ENCODE assay signal across 19 cellular contexts in genomic region chr16:58087209-58087913, GRCh38. TPM values are rescaled to one million over a fixed set of nuclear protein-coding genes. Genes with fewer than 3 reads are reported as not detected.
A peak's percentile ranks its signal among the peaks of the same experiment; 100 is the strongest.
DNase-seq lines count a peak whose midpoint lies in the region; ATAC-seq, FAIRE-seq and TF ChIP-seq lines count a peak whose summit lies in the region.
"Had no signal": no experiment of that assay in that cellular context is flagged by ENCODE, and none has a peak within 500 bp of the region (broad histone marks: within the 10 kb centered on the region; RNA-seq: fewer than 3 reads in every experiment).

No MANE protein-coding gene starts in this region.

- TF ChIP-seq RAD21 in IMR-90 (IDR thresholded peaks at IDR 0.05; ENCODE audit: low read length) (no peak), H1 (IDR thresholded peaks at IDR 0.05 in 1 of 2, conservative IDR thresholded peaks at IDR 0.05 in 1 of 2; ENCODE audit: low read depth in 2 of 2, low read length in 2 of 2) (no peak)

- no peak for DNase-seq in H9
- no peak for DNase-seq in IMR-90
- no peak for DNase-seq in H1 (ENCODE audit: low read depth in 1 of 2, low spot score in 2 of 2)
- DNase-seq in posterior vena cava (ENCODE audit: low spot score), result peak; percentile 31
- DNase-seq in stimulated activated CD8-positive, alpha-beta memory T cell treated with anti-CD3 and anti-CD28 coated beads, Interleukin-4, amount 100 ng/mL, for 48 hours, result no peak
- DNase-seq in activated CD4-positive, alpha-beta T cell treated with anti-CD3 and anti-CD28 coated beads, Interleukin-2, amount 50 U/mL, for 48 hours, result no peak
- DNase-seq: AML-193; CD4-positive, alpha-beta T cell; GOT3; NCI-H187 treated with DMSO at 0.1 percent for 48 hours; NCI-H2171 treated with DMSO at 0.1 percent for 48 hours; NCI-H510A treated with DMSO at 0.1 percent for 48 hours had no signal

- H4K91ac ChIP-seq in H9 (ENCODE audit: insufficient read length, low read depth, low read length) (no peak overlapping the region), IMR-90 (ENCODE audit: insufficient read depth, low read depth, low read length) (no peak overlapping the region), H1 (replicated peaks; ENCODE audit: insufficient read length, low read length) (peak overlapping the region; percentile 97)

- H3K36me3 ChIP-seq in IMR-90 (ENCODE audit: control insufficient read depth, insufficient read depth, low read length), result no peaks in the 10 kb centered on the region
- no peaks in the 10 kb centered on the region; a peak in 1 of 8 replicates for H3K36me3 ChIP-seq in H1 (ENCODE audit: control insufficient read depth in 2 of 4, insufficient read depth in 4 of 4, low read length in 3 of 4)
- H3K36me3 ChIP-seq: BLaER1 treated with 17β-estradiol and CSF1 and Interleukin-3, amounts not matched to agents 10 nM and 100 nM had no signal

- no peak overlapping the region for H3K27ac Mint-ChIP-seq in H9
- H3K27ac Mint-ChIP-seq: CD4-positive, alpha-beta T cell; IgD-negative memory B cell had no signal

- H3K27me3 ChIP-seq in H9 (ENCODE audit: insufficient read depth, low read length), result no peaks in the 10 kb centered on the region
- peaks cover 5% of the 10 kb centered on the region for H3K27me3 ChIP-seq in IMR-90 (ENCODE audit: control insufficient read depth, insufficient read depth, low read length)
- H3K27me3 ChIP-seq in H1 (replicated peaks in 1 of 4; ENCODE audit: control insufficient read depth in 3 of 4, extremely low read depth in 1 of 4, insufficient read depth in 3 of 4, low read length in 3 of 4), result no peaks in the 10 kb centered on the region
- H3K27me3 ChIP-seq: BLaER1 treated with 17β-estradiol and CSF1 and Interleukin-3, amounts not matched to agents 10 nM and 100 nM had no signal

- no peak overlapping the region for H3K4ac ChIP-seq in H9 (ENCODE audit: low read depth, low read length)
- no peak overlapping the region for H3K4ac ChIP-seq in IMR-90 (ENCODE audit: low read depth, low read length)
- H3K4ac ChIP-seq in H1 (replicated peaks; ENCODE audit: insufficient read length, low read depth, low read length), result peak overlapping the region; percentile 94

- no peak overlapping the region for H2BK12ac ChIP-seq in H9 (ENCODE audit: insufficient read length, low read depth, low read length)
- H2BK12ac ChIP-seq in H1 (ENCODE audit: low read depth, low read length), result peak overlapping the region; percentile 84; the same call in 1 of the 2 replicates

- FAIRE-seq in H1 (lab: Jason Lieb, UNC), result peak; percentile 19
- FAIRE-seq: A549, D721Med, RCC 7860 had no signal

- in situ Hi-C loops in IMR-90 (cut with MboI; ENCODE audit: low sequenced_read_pairs), result no loop called here

- H2BK20ac ChIP-seq in H9 (ENCODE audit: low read depth, low read length, poor library complexity, severe bottlenecking) (no peak overlapping the region), IMR-90 (ENCODE audit: low read depth, low read length) (no peak overlapping the region), H1 (ENCODE audit: low read length) (peak overlapping the region; percentile 29; the same call in 1 of the 2 replicates)

- intact Hi-C loops in IMR-90 (cut with micrococcal nuclease) (no loop called here), posterior vena cava (cut with DNase I) (no loop called here)

- H3K79me1 ChIP-seq in H9 (ENCODE audit: insufficient read depth, low read depth, low read length, poor library complexity, severe bottlenecking) (no peaks in the 10 kb centered on the region), IMR-90 (ENCODE audit: low read depth in 1 of 2, low read length in 2 of 2) (no peaks in the 10 kb centered on the region), H1 (ENCODE audit: low read depth, low read length) (no peaks in the 10 kb centered on the region)

- H3K9me3 ChIP-seq in H9 (ENCODE audit: control insufficient read depth, low read depth, low read length) (no peaks in the 10 kb centered on the region), IMR-90 (ENCODE audit: control insufficient read depth, insufficient read depth, low read length) (no peaks in the 10 kb centered on the region), H1 (ENCODE audit: insufficient read depth in 2 of 2, low read depth in 1 of 2, low read length in 1 of 2) (no peaks in the 10 kb centered on the region)
- H3K9me3 ChIP-seq: A549 had no signal

- H3K23ac ChIP-seq in H9 (ENCODE audit: insufficient read length, low read depth, low read length) (peak overlapping the region; percentile 17), IMR-90 (ENCODE audit: low read depth, low read length) (no peak overlapping the region), H1 (ENCODE audit: insufficient read length) (peak overlapping the region; percentile 56)

- no peak overlapping the region for H3K14ac ChIP-seq in H9 (ENCODE audit: insufficient read depth, low read length)
- H3K14ac ChIP-seq in IMR-90 (replicated peaks; ENCODE audit: low read depth, low read length), result no peak overlapping the region
- H3K14ac ChIP-seq in H1 (ENCODE audit: insufficient read length), result no peak overlapping the region

- H3K4me2 ChIP-seq in H9 (ENCODE audit: insufficient read depth, insufficient read length, low read length) (no peak overlapping the region), IMR-90 (ENCODE audit: low read depth, low read length) (no peak overlapping the region), H1 (ENCODE audit: insufficient read depth in 1 of 2, low read depth in 2 of 2, low read length in 2 of 2) (no peak overlapping the region)
- H3K4me2 ChIP-seq: A549 had no signal

- H3K18ac ChIP-seq in H9 (ENCODE audit: insufficient read length, low read depth, low read length) (no peak overlapping the region), IMR-90 (ENCODE audit: low read depth, low read length) (no peak overlapping the region), H1 (ENCODE audit: extremely low read depth, low read length) (no peak overlapping the region; the same call in 1 of the 2 replicates)

- no peak for TF ChIP-seq EP300 in H1 (IDR thresholded peaks at IDR 0.05; ENCODE audit: borderline replicate concordance in 1 of 2, low read depth in 2 of 2, low read length in 2 of 2)

- H2BK15ac ChIP-seq in H9 (ENCODE audit: low read depth, low read length) (no peak overlapping the region), IMR-90 (ENCODE audit: low read depth, low read length) (no peak overlapping the region), H1 (ENCODE audit: low read length) (peak overlapping the region; percentile 23)

- no peak overlapping the region for H3T11ph ChIP-seq in H9 (ENCODE audit: low read length)

- H3K56ac ChIP-seq in H9 (ENCODE audit: insufficient read length, low read depth, low read length) (no peak overlapping the region), IMR-90 (ENCODE audit: extremely low read depth, insufficient read depth, low read length) (no peak overlapping the region), H1 (replicated peaks; ENCODE audit: insufficient read length, low read depth, low read length) (peak overlapping the region; percentile 92)

- no peak overlapping the region for H2AK5ac ChIP-seq in H9 (ENCODE audit: insufficient read length, low read length)
- no peak overlapping the region for H2AK5ac ChIP-seq in IMR-90 (ENCODE audit: low read depth, low read length)
- H2AK5ac ChIP-seq in H1 (ENCODE audit: low read depth, low read length), result peak overlapping the region; percentile 94

- H3K27ac ChIP-seq in H9 (ENCODE audit: insufficient read length, low read depth, low read length) (no peak overlapping the region), IMR-90 (ENCODE audit: insufficient read depth, low read length) (no peak overlapping the region), H1 (ENCODE audit: low read depth, low read length) (no peak overlapping the region)
- H3K27ac ChIP-seq: A549; BLaER1 treated with 17β-estradiol and CSF1 and Interleukin-3, amounts not matched to agents 10 nM and 100 nM had no signal

- peaks cover 10% of the 10 kb centered on the region for H3K27me3 Mint-ChIP-seq in H9 (ENCODE audit: low read depth)
- H3K27me3 Mint-ChIP-seq: CD4-positive, alpha-beta T cell had no signal

- CTCF ChIA-PET in IMR-90 (lab: Yijun Ruan, JAX), result no interaction called here
- CTCF ChIA-PET in H1 (lab: Charles Lee; ENCODE audit: partially characterized antibody), result interaction anchor here (0.8 to 1.4 kb wide), 3 partner anchors 9 to 26 kb away, joined by 3 to 7 read pairs (median 3); no protein-coding TSS in a partner anchor

- no peaks in the 10 kb centered on the region for H3K79me2 ChIP-seq in H9 (ENCODE audit: insufficient read depth, low read length)
- no peaks in the 10 kb centered on the region for H3K79me2 ChIP-seq in H1 (ENCODE audit: control insufficient read depth in 1 of 2, insufficient read depth in 2 of 2, low read length in 2 of 2)

- H2BK120ac ChIP-seq in H9 (ENCODE audit: low read depth, low read length, poor library complexity, severe bottlenecking), result no peak overlapping the region
- no peak overlapping the region for H2BK120ac ChIP-seq in IMR-90 (ENCODE audit: low read depth, low read length)
- peak overlapping the region; percentile 72 for H2BK120ac ChIP-seq in H1 (replicated peaks; ENCODE audit: low read depth, low read length)

- H4K20me1 ChIP-seq in H9 (ENCODE audit: control insufficient read depth, insufficient read depth, insufficient read length), result no peaks in the 10 kb centered on the region
- no peaks in the 10 kb centered on the region for H4K20me1 ChIP-seq in IMR-90 (ENCODE audit: insufficient read depth, low read length)
- peaks cover 0 to 10% of the 10 kb centered on the region in 2 experiments for H4K20me1 ChIP-seq in H1 (replicated peaks in 1 of 2; ENCODE audit: control insufficient read depth in 1 of 2, insufficient read depth in 2 of 2, low read length in 2 of 2)
- H4K20me1 ChIP-seq: BLaER1 treated with 17β-estradiol and CSF1 and Interleukin-3, amounts not matched to agents 10 nM and 100 nM had no signal

- WGBS in H9 (ENCODE audit: extremely low coverage, insufficient read length, low lambda C conversion rate), result 99% methylated on average over 18 of the region's 23 CpGs
- WGBS in IMR-90 (ENCODE audit: extremely low coverage in 2 of 2, insufficient read length in 1 of 2), 2 experiments, result 86 to 100% methylated on average over 6 to 22 of the region's 23 CpGs
- WGBS in H1 (ENCODE audit: extremely low coverage in 1 of 2, insufficient coverage in 1 of 2, insufficient read length in 1 of 2, insufficient replicate concordance in 2 of 2, low coverage in 1 of 2, low lambda C conversion rate in 2 of 2, missing lambda C conversion rate in 1 of 2), 2 experiments, result 88 to 100% methylated on average over 9 to 23 of the region's 23 CpGs

- H3K9me3 Mint-ChIP-seq in H9, result no peaks in the 10 kb centered on the region; a peak in 1 of 5 replicates
- H3K9me3 Mint-ChIP-seq: CD4-positive, alpha-beta T cell; IgD-negative memory B cell had no signal

- peaks cover 17 to 18% of the 10 kb centered on the region in 2 experiments for H3K4me1 Mint-ChIP-seq in H9
- H3K4me1 Mint-ChIP-seq: IgD-negative memory B cell had no signal

- dilution Hi-C loops in IMR-90 (cut with HindIII; ENCODE audit: low sequenced_read_pairs, unreplicated experiment), result no loop called here

- no peak overlapping the region for H2AFZ ChIP-seq in H9 (ENCODE audit: low read length)
- peak overlapping the region; percentile 53 for H2AFZ ChIP-seq in IMR-90 (replicated peaks; ENCODE audit: low read length, poor library complexity)
- no peak overlapping the region for H2AFZ ChIP-seq in H1 (ENCODE audit: low read length)

- H3K23me2 ChIP-seq in H9 (ENCODE audit: insufficient read length, low read depth, low read length, poor library complexity, severe bottlenecking), result no peaks in the 10 kb centered on the region
- H3K23me2 ChIP-seq in H1 (ENCODE audit: low read depth, low read length), result peaks cover 10% of the 10 kb centered on the region

- H4K5ac ChIP-seq in H9 (ENCODE audit: insufficient read length, low read depth, low read length) (peak overlapping the region; percentile 4), IMR-90 (ENCODE audit: low read depth, low read length) (no peak overlapping the region), H1 (ENCODE audit: insufficient read length, low read depth, low read length) (no peak overlapping the region)

- peak overlapping the region; percentile 11 for H4K8ac ChIP-seq in H9 (replicated peaks; ENCODE audit: insufficient read length, low read depth, low read length)
- H4K8ac ChIP-seq in IMR-90 (ENCODE audit: low read depth in 2 of 2, low read length in 2 of 2), result no peak overlapping the region
- no peak overlapping the region for H4K8ac ChIP-seq in H1 (ENCODE audit: extremely low read depth, insufficient read depth, low read length)

- POLR2A ChIA-PET in IMR-90 (lab: Charles Lee; ENCODE audit: unreplicated experiment), result no interaction called here
- POLR2A ChIA-PET in H1 (lab: Charles Lee; ENCODE audit: partially characterized antibody), result no interaction called here

- H3K4me1 ChIP-seq in H9 (ENCODE audit: insufficient read depth, low read length), result no peaks in the 10 kb centered on the region; the same call in 1 of the 2 replicates
- no peaks in the 10 kb centered on the region for H3K4me1 ChIP-seq in IMR-90 (ENCODE audit: control insufficient read depth, insufficient read depth, low read length)
- H3K4me1 ChIP-seq in H1 (replicated peaks in 1 of 4; ENCODE audit: control insufficient read depth in 3 of 4, insufficient read depth in 4 of 4, low read length in 3 of 4), result peaks cover 0 to 10% (median 4%) of the 10 kb centered on the region in 4 experiments; a peak in 3 of 7 replicates
- H3K4me1 ChIP-seq: A549 had no signal

- H2BK5ac ChIP-seq in H9 (ENCODE audit: insufficient read length, low read length) (no peak overlapping the region), IMR-90 (ENCODE audit: low read depth, low read length, poor library complexity, severe bottlenecking) (peak overlapping the region; percentile 50), H1 (ENCODE audit: low read depth, low read length) (peak overlapping the region; percentile 79; the same call in 1 of the 2 replicates)

- peak overlapping the region; percentile 42 for H2AK9ac ChIP-seq in IMR-90 (replicated peaks; ENCODE audit: low read depth, low read length, poor library complexity)

- H3K4me3 Mint-ChIP-seq in H9, result no peak overlapping the region
- H3K4me3 Mint-ChIP-seq: CD4-positive, alpha-beta T cell; IgD-negative memory B cell had no signal

- H3K9me1 ChIP-seq in IMR-90 (ENCODE audit: insufficient read depth, low read length), result no peaks in the 10 kb centered on the region

- no peak overlapping the region for H3K9ac ChIP-seq in H9 (ENCODE audit: extremely low read depth, insufficient read length, low read length)
- H3K9ac ChIP-seq in IMR-90 (ENCODE audit: low read depth, low read length), result no peak overlapping the region
- H3K9ac ChIP-seq in H1 (replicated peaks in 1 of 4; ENCODE audit: extremely low read depth in 1 of 4, low read depth in 3 of 4, low read length in 3 of 4), result no peak overlapping the region
- H3K9ac ChIP-seq: BLaER1 treated with 17β-estradiol and CSF1 and Interleukin-3, amounts not matched to agents 10 nM and 100 nM had no signal

- TF ChIP-seq CTCF in H9 (conservative IDR thresholded peaks at IDR 0.05) (no peak), IMR-90 (conservative IDR thresholded peaks at IDR 0.05; ENCODE audit: low read depth, low read length) (no peak), H1 (IDR thresholded peaks at IDR 0.05; ENCODE audit: control extremely low read depth in 1 of 3, insufficient read depth in 1 of 3, low read depth in 1 of 3, low read length in 3 of 3) (no peak)

- ATAC-seq in IMR-90 (ENCODE audit: low read depth) (no peak), HG03135 (IDR thresholded peaks at IDR 0.05; ENCODE audit: unreplicated experiment) (no peak)
- ATAC-seq: SK-N-SH treated with all-trans-retinoic acid at 6 μM for 48 hours had no signal

- TF ChIP-seq POLR2A in IMR-90 (IDR thresholded peaks at IDR 0.05; ENCODE audit: low read depth, low read length), result no peak
- TF ChIP-seq POLR2A in H1 (IDR thresholded peaks at IDR 0.05; ENCODE audit: control extremely low read depth in 1 of 2, low read depth in 2 of 2, low read length in 2 of 2), result no peak

- H3K36me3 Mint-ChIP-seq in H9 (ENCODE audit: insufficient read depth in 1 of 3, low read depth in 3 of 3), result no peaks in the 10 kb centered on the region
- H3K36me3 Mint-ChIP-seq: IgD-negative memory B cell had no signal

- BruUV-seq in IMR-90 (replicated peaks; lab: Mats Ljungman, UMichigan), result no TSS peak

- H3K4me3 ChIP-seq in IMR-90 (ENCODE audit: insufficient read depth, low read depth, low read length) (no peak overlapping the region), H1 (ENCODE audit: extremely low read depth in 1 of 4, insufficient read depth in 2 of 4, low read depth in 3 of 4, low read length in 4 of 4) (no peak overlapping the region)
- H3K4me3 ChIP-seq: A549; BLaER1 treated with 17β-estradiol and CSF1 and Interleukin-3, amounts not matched to agents 10 nM and 100 nM had no signal

RNA-seq across cellular contexts. Expression of gene CFAP20, which starts 41.8 kb away (rescaled TPM):
- total RNA-seq in H9 (2021) (60.4 and 61.8 TPM in 2 replicates), IMR-90 (2012; rRNA removed) (36.4 and 39.1 TPM in 2 replicates), posterior vena cava (10 to 100 TPM; 14.5 to 15.3 TPM)
- polyA plus RNA-seq in IMR-90 (2012; rRNA removed) (52.8 and 54.0 TPM in 2 replicates), H1 (2011; rRNA removed) (65.4 and 74.2 TPM in 2 replicates)
- 38.3 and 51.0 TPM in 2 replicates for polyA plus RNA-seq in IMR-90 (2012; cell fraction: cytosol; rRNA removed)
- polyA plus RNA-seq in IMR-90 (2012; cell fraction: nucleus; rRNA removed; ENCODE audit: low replicate concordance), result 35.9 and 51.2 TPM in 2 replicates
- 43.4 and 45.6 TPM in 2 replicates for total RNA-seq in H1 (2021; fragmentation: NEBNext Ultra II Directional; extraction: Animal tissue kit (Norgen Biotek cat#: 25700))
- polyA plus RNA-seq in H1 (2011; cell fraction: cytosol; rRNA removed), result 67.2 TPM
- 48.5 TPM for polyA plus RNA-seq in H1 (2011; cell fraction: nucleus; rRNA removed)
- 44.2 to 53.6 TPM (median 49.8 TPM) in 4 replicates for polyA plus RNA-seq in H1 (2012, experiment 1 of 2)
- polyA plus RNA-seq in H1 (2012, experiment 2 of 2), result 35.8 TPM
- polyA plus RNA-seq in H1 (2013, experiment 1 of 2), result 53.7 TPM
- polyA plus RNA-seq in H1 (2013, experiment 2 of 2), result 56.7 TPM
- 46.3 and 62.7 TPM in 2 replicates for polyA minus RNA-seq in H1 (2011; rRNA and poly(A)+ RNA removed)
- 61.6 TPM for polyA minus RNA-seq in H1 (2011; cell fraction: cytosol; rRNA and poly(A)+ RNA removed)
- polyA minus RNA-seq in H1 (2011; cell fraction: nucleus; rRNA and poly(A)+ RNA removed), result 28.6 TPM
